8 cellular contexts compared by ENCODE assay signal in genomic region chr13:31982540-31982939, GRCh38. TPM values are rescaled to one million over a fixed set of nuclear protein-coding genes. Genes with fewer than 3 reads are reported as not detected.
DNase-seq lines count a peak whose midpoint lies in the region; ATAC-seq lines count a peak whose summit lies in the region.

No MANE protein-coding gene starts in this region.

- DNase-seq in COR-L47 (lab: John Stamatoyannopoulos, UW) (peak; percentile 85), NCI-H2029 (lab: John Stamatoyannopoulos, UW) (peak; percentile 89), amniotic epithelial cell (ENCODE audit: low read depth) (peak; percentile 98), left lobe of liver (ENCODE audit: low spot score) (peak; percentile 65), middle frontal gyrus (ENCODE audit: extremely low spot score, low spot score) (no peak), NCI-H82 (lab: John Stamatoyannopoulos, UW) (no peak), NCI-H187 (lab: John Stamatoyannopoulos, UW) (no peak)

- ATAC-seq in left lobe of liver, result peak; percentile 45
- ATAC-seq in HG03097 (IDR thresholded peaks at IDR 0.05; ENCODE audit: low FRiP score, unreplicated experiment), result no peak

RNA-seq across cellular contexts. Expression of gene FRY, which starts 49.0 kb away (rescaled TPM):
- total RNA-seq in left lobe of liver, result 15.1 TPM

Comparison
In these comparisons a context has a peak if more than half of its experiments do, and no peak if none do; other contexts are left out.
1. DNase-seq: peak in COR-L47 (single experiment), NCI-H2029 (single experiment), amniotic epithelial cell (single experiment) and left lobe of liver (single experiment); none in middle frontal gyrus (single experiment), NCI-H82 (single experiment) and NCI-H187 (0 of 2).